In genomic region chr12:29153231-29153630, GRCh38 we compare ENCODE assay signal across 17 cellular contexts. TPM values are rescaled to one million over a fixed set of nuclear protein-coding genes. Genes with fewer than 3 reads are reported as not detected.
DNase-seq lines count a peak whose midpoint lies in the region; ATAC-seq and TF ChIP-seq lines count a peak whose summit lies in the region.
"Had no signal": no experiment of that assay in that cellular context is flagged by ENCODE, and none has a peak within 500 bp of the region (broad histone marks: within the 10 kb centered on the region; RNA-seq: fewer than 3 reads in every experiment).

No MANE protein-coding gene starts in this region.

- no peaks in the 10 kb centered on the region for H3K79me2 ChIP-seq in OCI-LY3 (ENCODE audit: low read length)

- no peak overlapping the region for H3K9ac ChIP-seq in OCI-LY3 (ENCODE audit: low read length)
- H3K9ac ChIP-seq: KMS-11 had no signal

- H3K27ac ChIP-seq in OCI-LY3 (ENCODE audit: low read length), result no peak overlapping the region
- no peak overlapping the region for H3K27ac ChIP-seq in uterus
- H3K27ac ChIP-seq in tibial artery, result no peak overlapping the region
- H3K27ac ChIP-seq: KMS-11, thoracic aorta had no signal

- peak; percentile 3 to 50 for DNase-seq in NCI-H524 (lab: John Stamatoyannopoulos, UW)
- DNase-seq in NCI-H524 treated with DMSO at 0.1 percent for 48 hours (lab: John Stamatoyannopoulos, UW), result no peak
- peak; percentile 64 for DNase-seq in iPS DF 4.7 (ENCODE audit: extremely low read depth, low spot score)
- no peak for DNase-seq in uterus
- no peak for DNase-seq in tibial artery
- DNase-seq in ecto neural progenitor cell (ENCODE audit: low spot score), result no peak
- DNase-seq: activated T-cell treated with anti-CD3 and anti-CD28 coated beads, Interleukin-2, amount 50 U/mL, for 1 hour; amniotic stem cell; foreskin melanocyte; nephron progenitor cell had no signal

- H3K4me3 ChIP-seq in OCI-LY3 (ENCODE audit: low read length) (no peak overlapping the region), uterus (no peak overlapping the region), tibial artery (no peak overlapping the region)
- H3K4me3 ChIP-seq: thoracic aorta had no signal

- H2AFZ ChIP-seq in OCI-LY3 (ENCODE audit: low read depth, low read length), result no peak overlapping the region

- H3K36me3 ChIP-seq in OCI-LY3 (replicated peaks; ENCODE audit: low read depth, low read length) (no peaks in the 10 kb centered on the region), uterus (no peaks in the 10 kb centered on the region), tibial artery (no peaks in the 10 kb centered on the region)
- H3K36me3 ChIP-seq: thoracic aorta had no signal

- intact Hi-C loops in uterus (cut with DNase I; ENCODE audit: low total_unique reads), result no loop called here
- intact Hi-C loops in tibial artery (cut with DNase I; ENCODE audit: low total_unique reads), result no loop called here

- no peaks in the 10 kb centered on the region for H3K9me3 ChIP-seq in OCI-LY3 (ENCODE audit: insufficient read depth, low read length)
- no peaks in the 10 kb centered on the region for H3K9me3 ChIP-seq in uterus
- no peaks in the 10 kb centered on the region for H3K9me3 ChIP-seq in tibial artery
- H3K9me3 ChIP-seq: thoracic aorta had no signal

- H3K4me2 ChIP-seq in OCI-LY3 (ENCODE audit: low read length), result no peak overlapping the region
- H3K4me2 ChIP-seq: KMS-11 had no signal

- peaks cover 41% of the 10 kb centered on the region for H3K4me1 ChIP-seq in OCI-LY3 (ENCODE audit: low read length)
- H3K4me1 ChIP-seq in uterus, result no peaks in the 10 kb centered on the region
- H3K4me1 ChIP-seq in tibial artery, result peaks cover 0 to 16% (median 10%) of the 10 kb centered on the region in 4 donors

- H3K27me3 ChIP-seq in OCI-LY3 (ENCODE audit: low read depth, low read length), result no peaks in the 10 kb centered on the region; the same call in 1 of the 2 replicates
- no peaks in the 10 kb centered on the region for H3K27me3 ChIP-seq in uterus
- peaks cover 0 to 17% of the 10 kb centered on the region in 2 donors for H3K27me3 ChIP-seq in tibial artery

- ATAC-seq in HG03280 (IDR thresholded peaks at IDR 0.05; ENCODE audit: unreplicated experiment), result no peak
- ATAC-seq: left colon, Right ventricle myocardium inferior had no signal

- H4K20me1 ChIP-seq in OCI-LY3 (ENCODE audit: insufficient read depth, low read length), result no peaks in the 10 kb centered on the region

- TF ChIP-seq CTCF in OCI-LY3 (IDR thresholded peaks at IDR 0.05; ENCODE audit: low read depth, low read length), result peak; percentile 15; the same call in 1 of the 2 replicates
- no peak for TF ChIP-seq CTCF in uterus (IDR thresholded peaks at IDR 0.05)
- TF ChIP-seq CTCF in tibial artery (IDR thresholded peaks at IDR 0.05), result no peak

- TF ChIP-seq POLR2A in uterus (IDR thresholded peaks at IDR 0.05), result no peak

RNA-seq across cellular contexts. Expression of gene FAR2, which starts 4.2 kb away (rescaled TPM):
- 10 to 100 TPM in 2 of 4 donors, 1 to 10 TPM in 2; 4.7 to 14.4 (median 9.5) TPM for total RNA-seq in uterus
- total RNA-seq: NCI-H460 had no signal

Comparison
In these comparisons a context has a peak if more than half of its experiments do, and no peak if none do; other contexts are left out.
1. DNase-seq: peak in NCI-H524 (2 of 2) and iPS DF 4.7 (single experiment); none in NCI-H524 treated with DMSO at 0.1 percent for 48 hours (single experiment), uterus (0 of 2), tibial artery (0 of 2) and ecto neural progenitor cell (single experiment).